Comparison of ENCODE assay signal across 18 cellular contexts in the genomic region with DNA sequence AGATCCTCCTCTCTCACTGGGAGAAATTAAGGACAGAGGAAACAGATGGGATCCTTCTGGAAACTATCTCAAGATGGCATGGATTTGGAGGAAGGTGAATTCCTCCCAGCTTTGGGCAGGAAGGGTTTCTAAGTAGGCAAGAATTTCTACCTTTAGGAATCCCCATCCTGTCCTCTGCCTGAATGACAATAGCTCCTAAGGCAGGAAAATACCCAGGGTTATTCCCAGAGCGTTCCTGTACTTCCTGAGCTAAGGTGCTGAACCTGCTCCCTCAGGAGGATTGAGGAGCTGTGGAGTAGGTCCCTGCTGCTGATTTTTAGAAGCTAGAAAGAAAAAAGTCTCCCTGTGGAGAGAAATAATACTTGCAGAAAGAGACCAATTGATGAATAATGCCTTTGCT. TPM values are rescaled to one million over a fixed set of nuclear protein-coding genes. Genes with fewer than 3 reads are reported as not detected.
DNase-seq lines count a peak whose midpoint lies in the region; ATAC-seq and TF ChIP-seq lines count a peak whose summit lies in the region.
"Had no signal": no experiment of that assay in that cellular context is flagged by ENCODE, and none has a peak within 500 bp of the region (broad histone marks: within the 10 kb centered on the region; RNA-seq: fewer than 3 reads in every experiment).

No MANE protein-coding gene starts in this region.

- peak; percentile 77 for DNase-seq in GM23338 (ENCODE audit: low spot score)
- DNase-seq in body of pancreas: no peak
- DNase-seq in iPS DF 4.7 (ENCODE audit: extremely low read depth, low spot score): peak; percentile 64
- no peak for DNase-seq in H4 (ENCODE audit: low spot score)
- no peak for DNase-seq in NCI-H2196 (lab: John Stamatoyannopoulos, UW; ENCODE audit: unreplicated experiment)
- DNase-seq in NK-92 (lab: John Stamatoyannopoulos, UW; ENCODE audit: unreplicated experiment): no peak
- DNase-seq: 8988T; BE2C; CD4-positive, alpha-beta T cell; DMS79; NCI-H1436 treated with DMSO at 0.1 percent for 48 hours; NCI-H2029 treated with DMSO at 0.1 percent for 48 hours; NCI-H2171 treated with DMSO at 0.1 percent for 48 hours; NCI-H510A; NCI-H82 had no signal

- no peaks in the 10 kb centered on the region for H3K79me2 ChIP-seq in GM23338 (replicated peaks; ENCODE audit: insufficient read depth)

- H4K20me1 ChIP-seq in GM23338 (replicated peaks; ENCODE audit: insufficient read depth): no peaks in the 10 kb centered on the region

- ATAC-seq in GM23338 (peak; percentile 90), body of pancreas (peak; percentile 49), HG03571 (IDR thresholded peaks at IDR 0.05; ENCODE audit: unreplicated experiment) (no peak)
- ATAC-seq: K562 had no signal

- peaks cover 3% of the 10 kb centered on the region; the same call in 1 of the 2 replicates for H3K9me2 ChIP-seq in GM23338 (ENCODE audit: insufficient read depth)

- intact Hi-C loops in body of pancreas (cut with DNase I): no loop called here

- 0 out of 2 replicates have a peak overlapping the region, but pooled peaks have one; percentile 3 for H3K27ac Mint-ChIP-seq in GM23338
- H3K27ac Mint-ChIP-seq: CD4-positive, alpha-beta T cell had no signal

- H3K27ac ChIP-seq in GM23338 (ENCODE audit: low read depth): no peak overlapping the region; the same call in 1 of the 2 replicates
- H3K27ac ChIP-seq in body of pancreas: peak overlapping the region in 3 of 4 donors; percentile 39 to 64 (median 58)
- H3K27ac ChIP-seq in muscle layer of duodenum (ENCODE audit: low read length): peak overlapping the region; percentile 72

- no peak overlapping the region for H3K4me3 Mint-ChIP-seq in GM23338
- H3K4me3 Mint-ChIP-seq: CD4-positive, alpha-beta T cell had no signal

- H3K4me3 ChIP-seq in GM23338 (no peak overlapping the region), body of pancreas (no peak overlapping the region), muscle layer of duodenum (ENCODE audit: low read depth in 1 of 2, low read length in 2 of 2) (peak overlapping the region in 1 of 2 donors; percentile 69)
- H3K4me3 ChIP-seq: K562 had no signal

- H3K9me3 ChIP-seq in body of pancreas: no peaks in the 10 kb centered on the region
- H3K9me3 ChIP-seq in muscle layer of duodenum (ENCODE audit: control insufficient read depth in 1 of 2, low read length in 2 of 2): no peaks in the 10 kb centered on the region
- H3K9me3 ChIP-seq: BE2C had no signal

- H3K4me1 ChIP-seq in GM23338 (ENCODE audit: insufficient read depth) (peaks cover 10% of the 10 kb centered on the region; the same call in 1 of the 2 replicates), body of pancreas (peaks cover 8% of the 10 kb centered on the region), muscle layer of duodenum (ENCODE audit: control insufficient read depth in 1 of 2, insufficient read depth in 2 of 2, low read length in 2 of 2) (no peaks in the 10 kb centered on the region)
- H3K4me1 ChIP-seq: BE2C had no signal

- peaks cover 14% of the 10 kb centered on the region for H3K4me1 Mint-ChIP-seq in GM23338

- H2AFZ ChIP-seq in GM23338: no peak overlapping the region

- H3K36me3 ChIP-seq in GM23338 (ENCODE audit: insufficient read depth) (no peaks in the 10 kb centered on the region), body of pancreas (replicated peaks in 1 of 2; ENCODE audit: insufficient read depth in 1 of 2, low read depth in 2 of 2) (no peaks in the 10 kb centered on the region), muscle layer of duodenum (ENCODE audit: control insufficient read depth in 1 of 2, insufficient read depth in 2 of 2, low read length in 2 of 2) (no peaks in the 10 kb centered on the region)
- H3K36me3 ChIP-seq: BE2C had no signal

- TF ChIP-seq CTCF in GM23338 (conservative IDR thresholded peaks at IDR 0.05; ENCODE audit: low read depth in 2 of 2) (no peak), body of pancreas (IDR thresholded peaks at IDR 0.05) (no peak)

- no peaks in the 10 kb centered on the region; the same call in 2 of the 3 replicates for H3K9me3 Mint-ChIP-seq in GM23338
- H3K9me3 Mint-ChIP-seq: CD4-positive, alpha-beta T cell had no signal

- 46 to 53% methylated on average over 1 of the region's 1 CpG for WGBS in body of pancreas, 2 donors

- H3F3A ChIP-seq in GM23338 (replicated peaks; ENCODE audit: low read depth): no peaks in the 10 kb centered on the region

- H3K27me3 ChIP-seq in GM23338 (ENCODE audit: insufficient read depth): no peaks in the 10 kb centered on the region
- H3K27me3 ChIP-seq in body of pancreas: no peaks in the 10 kb centered on the region
- H3K27me3 ChIP-seq in muscle layer of duodenum (ENCODE audit: low read depth, low read length): no peaks in the 10 kb centered on the region
- H3K27me3 ChIP-seq: BE2C had no signal

- H3K4me2 ChIP-seq in GM23338: no peak overlapping the region; the same call in 1 of the 2 replicates

- no peak for TF ChIP-seq POLR2A in body of pancreas (IDR thresholded peaks at IDR 0.05)

- H3K27me3 Mint-ChIP-seq in GM23338 (ENCODE audit: insufficient read depth, low read depth, poor library complexity): no peaks in the 10 kb centered on the region

- no peaks in the 10 kb centered on the region for H3K36me3 Mint-ChIP-seq in GM23338 (ENCODE audit: low read depth)

TF ChIP-seq in GM23338, 12 proteins besides CTCF, POLR2A, EP300 and RAD21:
- 0 out of 2 replicates have a peak, but pooled peaks have one; percentile 7 for TF ChIP-seq ZNF114 (CRISPR knock-in tag; IDR thresholded peaks at IDR 0.05)
- TF ChIP-seq ZNF462 (CRISPR knock-in tag; IDR thresholded peaks at IDR 0.05): peak; percentile 83
- TF ChIP-seq NANOG (IDR thresholded peaks at IDR 0.05; ENCODE audit: borderline replicate concordance): no peak

RNA-seq across cellular contexts. Expression of gene MGAM2, which starts 0.6 kb away (rescaled TPM):
- 0.07 TPM in 1 of 2 replicates, not detected in the other for total RNA-seq in GM23338 (2014; rRNA removed; shearing (Covaris generic))
- not detected in 2 replicates for polyA plus RNA-seq in GM23338 (2016; fragmentation: Nextera tagmentation; extraction: Ambion mirVana)
- 10 to 100 TPM in 1 of 2 donors, 1 to 10 TPM in 1; 9.3 to 10.9 TPM for total RNA-seq in body of pancreas
- not detected in 2 replicates for total RNA-seq in H4 (2014; rRNA removed; shearing (Covaris generic))
- total RNA-seq: CD4-positive, alpha-beta T cell; K562 had no signal

Comparison
In these comparisons a context has a peak if more than half of its experiments do, and no peak if none do; other contexts are left out.
1. DNase-seq: peak in GM23338 (single experiment) and iPS DF 4.7 (single experiment); none in body of pancreas (0 of 4), H4 (single experiment), NCI-H2196 (single experiment) and NK-92 (single experiment).